In the genomic region with DNA sequence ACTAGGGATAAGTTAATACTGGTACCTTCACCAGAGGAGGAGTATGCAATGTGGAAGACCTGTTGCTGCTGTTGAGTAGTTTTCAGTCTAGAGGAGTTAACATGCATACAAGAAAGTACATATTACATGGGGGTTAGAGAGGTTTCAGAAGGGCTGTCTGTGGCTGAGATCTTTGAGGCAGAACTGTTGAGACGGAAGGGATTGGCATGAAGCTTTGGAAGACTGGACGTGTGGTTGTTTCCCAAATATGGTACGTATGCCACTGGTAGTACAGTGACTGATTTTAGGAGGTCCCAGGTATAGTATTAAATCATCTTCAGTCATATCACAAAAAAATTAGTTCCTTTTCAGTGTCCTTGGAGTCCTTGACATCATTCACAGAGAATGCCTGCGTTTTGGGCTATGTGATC, we compare ENCODE assay signal across 13 cellular contexts. TPM values are rescaled to one million over a fixed set of nuclear protein-coding genes. Genes with fewer than 3 reads are reported as not detected.
DNase-seq lines count a peak whose midpoint lies in the region; ATAC-seq and TF ChIP-seq lines count a peak whose summit lies in the region.
"Had no signal": no experiment of that assay in that cellular context is flagged by ENCODE, and none has a peak within 500 bp of the region (broad histone marks: within the 10 kb centered on the region; RNA-seq: fewer than 3 reads in every experiment).

No MANE protein-coding gene starts in this region.

- H3K36me3 ChIP-seq in mucosa of descending colon (ENCODE audit: low read depth) = no peaks in the 10 kb centered on the region
- H3K36me3 ChIP-seq: gastroesophageal sphincter had no signal

- POLR2A ChIA-PET in HEK293T (lab: Yijun Ruan, JAX) = no interaction called here

- peak overlapping the region; percentile 6 to 53 for H3K27ac ChIP-seq in coronary artery
- H3K27ac ChIP-seq: gastroesophageal sphincter, SK-N-MC had no signal

- no peaks in the 10 kb centered on the region for H3K4me1 ChIP-seq in mucosa of descending colon (ENCODE audit: low read depth)

- H3K4me3 ChIP-seq in coronary artery (no peak overlapping the region), mucosa of descending colon (no peak overlapping the region)
- H3K4me3 ChIP-seq: gastroesophageal sphincter, SK-N-MC had no signal

- no peak for TF ChIP-seq CTCF in coronary artery (IDR thresholded peaks at IDR 0.05)
- TF ChIP-seq CTCF in mucosa of descending colon (IDR thresholded peaks at IDR 0.05) = no peak

- CTCF ChIA-PET in HEK293T (lab: Yijun Ruan, JAX) = no interaction called here

- H3K9me3 ChIP-seq in mucosa of descending colon = no peaks in the 10 kb centered on the region
- H3K9me3 ChIP-seq: gastroesophageal sphincter had no signal

- peak; percentile 76 for ATAC-seq in GM18868 (IDR thresholded peaks at IDR 0.05; ENCODE audit: unreplicated experiment)
- peak; percentile 57 for ATAC-seq in GM21515 (IDR thresholded peaks at IDR 0.05; ENCODE audit: unreplicated experiment)
- peak; percentile 72 for ATAC-seq in HG03135 (IDR thresholded peaks at IDR 0.05; ENCODE audit: unreplicated experiment)
- no peak for ATAC-seq in left lobe of liver
- ATAC-seq in mucosa of descending colon = no peak
- ATAC-seq: gastroesophageal sphincter had no signal

- DNase-seq in coronary artery (ENCODE audit: low spot score) (no peak), HEK293T (ENCODE audit: extremely low spot score) (no peak), left lobe of liver (ENCODE audit: low spot score) (no peak), mucosa of descending colon (no peak)
- DNase-seq: activated CD8-positive, alpha-beta memory T cell treated with anti-CD3 and anti-CD28 coated beads, Interleukin-2, amount 50 U/mL, for 4 hours; DMS53; KBM-7; NCI-H446 treated with DMSO at 0.1 percent for 48 hours had no signal

- intact Hi-C loops in mucosa of descending colon (cut with DNase I, micrococcal nuclease) = no loop called here

TF ChIP-seq in HEK293T, 16 proteins besides CTCF, POLR2A, EP300 and RAD21:
- no peak for TF ChIP-seq NFRKB (IDR thresholded peaks at IDR 0.05)
- no peak for TF ChIP-seq ELF4 (IDR thresholded peaks at IDR 0.05)
- TF ChIP-seq ZNF384 (IDR thresholded peaks at IDR 0.05) = no peak
- TF ChIP-seq LEF1 (IDR thresholded peaks at IDR 0.05; ENCODE audit: borderline replicate concordance) = no peak
- TF ChIP-seq SP1 (IDR thresholded peaks at IDR 0.05) = no peak
- TF ChIP-seq FOXM1 (IDR thresholded peaks at IDR 0.05; ENCODE audit: borderline replicate concordance) = no peak
- TF ChIP-seq BHLHE40 (IDR thresholded peaks at IDR 0.05; ENCODE audit: borderline replicate concordance) = no peak
- no peak for TF ChIP-seq TARDBP (IDR thresholded peaks at IDR 0.05)
- TF ChIP-seq, protein P1, sequence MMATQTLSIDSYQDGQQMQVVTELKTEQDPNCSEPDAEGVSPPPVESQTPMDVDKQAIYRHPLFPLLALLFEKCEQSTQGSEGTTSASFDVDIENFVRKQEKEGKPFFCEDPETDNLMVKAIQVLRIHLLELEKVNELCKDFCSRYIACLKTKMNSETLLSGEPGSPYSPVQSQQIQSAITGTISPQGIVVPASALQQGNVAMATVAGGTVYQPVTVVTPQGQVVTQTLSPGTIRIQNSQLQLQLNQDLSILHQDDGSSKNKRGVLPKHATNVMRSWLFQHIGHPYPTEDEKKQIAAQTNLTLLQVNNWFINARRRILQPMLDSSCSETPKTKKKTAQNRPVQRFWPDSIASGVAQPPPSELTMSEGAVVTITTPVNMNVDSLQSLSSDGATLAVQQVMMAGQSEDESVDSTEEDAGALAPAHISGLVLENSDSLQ (IDR thresholded peaks at IDR 0.05) = no peak
- no peak for TF ChIP-seq L3MBTL2 (conservative IDR thresholded peaks at IDR 0.05)
- no peak for TF ChIP-seq CTBP1 (IDR thresholded peaks at IDR 0.05; ENCODE audit: borderline replicate concordance)
- TF ChIP-seq ARNT (IDR thresholded peaks at IDR 0.05) = no peak

RNA-seq across cellular contexts. Expression of a gene that starts 17.6 kb away (rescaled TPM):
- total RNA-seq in left lobe of liver (2.4 TPM), mucosa of descending colon (10 to 100 TPM in 2 of 3 donors, 1 to 10 TPM in 1; 8.7 to 15.7 (median 12.3) TPM)

Comparison
In these comparisons a context has a peak if more than half of its experiments do, and no peak if none do; other contexts are left out.
1. ATAC-seq: peak in GM18868 (single experiment), GM21515 (single experiment) and HG03135 (single experiment); none in left lobe of liver (single experiment) and mucosa of descending colon (single experiment).